Comparison of ENCODE assay signal across 8 cellular contexts in the genomic region with DNA sequence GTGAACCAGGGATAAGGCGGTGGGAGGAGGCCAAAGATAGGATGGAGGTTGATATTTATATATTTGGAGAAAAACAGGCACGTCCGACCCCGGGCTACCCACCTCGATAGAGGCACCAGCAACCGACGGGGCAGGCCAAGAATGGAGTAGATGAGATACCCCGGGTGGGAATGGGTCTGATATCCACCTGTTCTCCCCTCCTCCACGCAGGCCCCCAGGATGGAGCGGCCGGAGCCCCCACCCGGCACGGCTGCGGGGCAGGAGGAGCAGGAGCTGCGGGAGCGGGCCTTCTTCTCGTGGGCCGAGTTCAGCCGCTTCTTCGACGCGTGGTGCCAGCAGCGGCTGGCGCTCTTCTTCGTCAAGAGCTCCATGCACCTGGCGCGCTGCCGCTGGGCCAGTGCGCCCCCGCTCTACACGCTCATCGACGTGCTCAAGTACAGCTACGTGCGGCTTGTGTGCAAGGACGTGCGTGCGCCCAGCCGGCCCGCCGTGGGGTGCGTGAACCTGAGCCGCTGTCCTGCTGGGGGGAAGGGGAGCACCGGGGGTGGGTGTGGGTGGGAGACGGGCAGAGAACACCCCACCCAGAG. TPM values are rescaled to one million over a fixed set of nuclear protein-coding genes. Genes with fewer than 3 reads are reported as not detected.
A peak's percentile ranks its signal among the peaks of the same experiment; 100 is the strongest.
DNase-seq lines count a peak whose midpoint lies in the region; ATAC-seq and TF ChIP-seq lines count a peak whose summit lies in the region.

No MANE protein-coding gene starts in this region.

- CTCF ChIA-PET in activated naive CD4-positive, alpha-beta T cell treated with anti-CD3 and anti-CD28 coated beads for 36 hours (lab: Charles Lee): interaction anchor here (0.8 to 1.5 kb wide), 4 partner anchors 19 to 208 kb away, joined by 3 to 6 read pairs (median 3); no protein-coding TSS in a partner anchor

- H3K79me2 ChIP-seq in SU-DHL-6 (ENCODE audit: insufficient read depth, low read length): peaks cover 28% of the 10 kb centered on the region
- peaks cover 9% of the 10 kb centered on the region for H3K79me2 ChIP-seq in smooth muscle cell (ENCODE audit: low read depth)

- H3K36me3 ChIP-seq in SU-DHL-6 (ENCODE audit: low read length) (no peaks in the 10 kb centered on the region), smooth muscle cell (ENCODE audit: low read depth) (no peaks in the 10 kb centered on the region)

- TF ChIP-seq CTCF in SU-DHL-6 (IDR thresholded peaks at IDR 0.05; ENCODE audit: insufficient read depth, low read length, poor library complexity, severe bottlenecking) (no peak), fibroblast of villous mesenchyme (IDR thresholded peaks at IDR 0.05; ENCODE audit: insufficient read depth, low read depth, low read length) (no peak), smooth muscle cell (IDR thresholded peaks at IDR 0.05; ENCODE audit: borderline replicate concordance, insufficient read depth, poor library complexity, severe bottlenecking) (no peak)

- peak overlapping the region; percentile 95; the same call in 1 of the 2 replicates for H3K9ac ChIP-seq in SU-DHL-6 (ENCODE audit: low read length)
- peak overlapping the region; percentile 67 for H3K9ac ChIP-seq in smooth muscle cell (ENCODE audit: low read depth)

- WGBS in smooth muscle cell (ENCODE audit: low lambda C conversion rate): 95% methylated on average over 34 of the region's 45 CpGs

- H4K20me1 ChIP-seq in SU-DHL-6 (ENCODE audit: low read depth, low read length) (peaks cover 10% of the 10 kb centered on the region; the same call in 1 of the 2 replicates), smooth muscle cell (ENCODE audit: low read depth) (no peaks in the 10 kb centered on the region)

- H3K9me2 ChIP-seq in SU-DHL-6 (replicated peaks; ENCODE audit: insufficient read depth, low read length): no peaks in the 10 kb centered on the region

- H3K4me2 ChIP-seq in SU-DHL-6 (ENCODE audit: low read depth, low read length, poor library complexity, severe bottlenecking): peak overlapping the region; percentile 63
- peak overlapping the region; percentile 94 for H3K4me2 ChIP-seq in smooth muscle cell

- peak overlapping the region; percentile 90 for H3K4me3 Mint-ChIP-seq in activated naive CD4-positive, alpha-beta T cell treated with anti-CD3 and anti-CD28 coated beads for 36 hours

- H3K4me1 ChIP-seq in smooth muscle cell (ENCODE audit: low read depth): peaks cover 9% of the 10 kb centered on the region

- H3K9me3 ChIP-seq in SU-DHL-6 (ENCODE audit: insufficient read depth, low read length) (no peaks in the 10 kb centered on the region), smooth muscle cell (replicated peaks; ENCODE audit: low read depth) (no peaks in the 10 kb centered on the region)

- no peak for ATAC-seq in GM21360 (IDR thresholded peaks at IDR 0.05; ENCODE audit: unreplicated experiment)

- DNase-seq in activated naive CD4-positive, alpha-beta T cell treated with anti-CD3 and anti-CD28 coated beads for 36 hours: no peak
- DNase-seq in activated naive CD4-positive, alpha-beta T cell (lab: John Stamatoyannopoulos, UW): no peak
- DNase-seq in fibroblast of villous mesenchyme (ENCODE audit: low read depth) (no peak), smooth muscle cell (lab: John Stamatoyannopoulos, UW; ENCODE audit: unreplicated experiment) (no peak), GDM1 (lab: John Stamatoyannopoulos, UW) (no peak), NCI-H524 treated with DMSO at 0.1 percent for 48 hours (lab: John Stamatoyannopoulos, UW) (no peak)

- H3K27me3 ChIP-seq in SU-DHL-6 (ENCODE audit: low read length) (no peaks in the 10 kb centered on the region), smooth muscle cell (ENCODE audit: low read depth) (no peaks in the 10 kb centered on the region)

- intact Hi-C loops in activated naive CD4-positive, alpha-beta T cell treated with anti-CD3 and anti-CD28 coated beads for 36 hours (cut with micrococcal nuclease): loop anchor here (5.0 kb wide), 1 partner anchor 576 kb away; the partner anchor contains the start of gene IZUMO1

- peaks cover 13% of the 10 kb centered on the region for H3F3A ChIP-seq in SU-DHL-6 (ENCODE audit: insufficient read depth)
- no peaks in the 10 kb centered on the region for H3F3A ChIP-seq in smooth muscle cell (ENCODE audit: low read depth)

- no peak overlapping the region for H3K4me3 ChIP-seq in SU-DHL-6 (ENCODE audit: insufficient read depth, low read length, poor library complexity, severe bottlenecking)
- H3K4me3 ChIP-seq in fibroblast of villous mesenchyme (ENCODE audit: low read depth, low read length): peak overlapping the region; percentile 91
- no peak overlapping the region for H3K4me3 ChIP-seq in smooth muscle cell

- H3K27ac ChIP-seq in SU-DHL-6 (ENCODE audit: low read depth, low read length): no peak overlapping the region
- H3K27ac ChIP-seq in smooth muscle cell (ENCODE audit: low read depth): no peak overlapping the region

- peaks cover 17% of the 10 kb centered on the region for H3K36me3 Mint-ChIP-seq in activated naive CD4-positive, alpha-beta T cell treated with anti-CD3 and anti-CD28 coated beads for 36 hours (ENCODE audit: low read depth)

- no peak overlapping the region for H3K27ac Mint-ChIP-seq in activated naive CD4-positive, alpha-beta T cell treated with anti-CD3 and anti-CD28 coated beads for 36 hours

- peaks cover 28% of the 10 kb centered on the region for H3K4me1 Mint-ChIP-seq in activated naive CD4-positive, alpha-beta T cell treated with anti-CD3 and anti-CD28 coated beads for 36 hours (ENCODE audit: low read depth)

- no peaks in the 10 kb centered on the region for H3K9me3 Mint-ChIP-seq in activated naive CD4-positive, alpha-beta T cell treated with anti-CD3 and anti-CD28 coated beads for 36 hours

- H3K27me3 Mint-ChIP-seq in activated naive CD4-positive, alpha-beta T cell treated with anti-CD3 and anti-CD28 coated beads for 36 hours (ENCODE audit: low read depth): no peaks in the 10 kb centered on the region

- H2AFZ ChIP-seq in SU-DHL-6 (ENCODE audit: low read depth, low read length, severe bottlenecking): no peak overlapping the region
- H2AFZ ChIP-seq in smooth muscle cell (ENCODE audit: low read depth): no peak overlapping the region

RNA-seq across cellular contexts. Expression of gene ZSWIM9, which starts 1.2 kb away (rescaled TPM):
- total RNA-seq in activated naive CD4-positive, alpha-beta T cell treated with anti-CD3 and anti-CD28 coated beads for 36 hours: 1 to 10 TPM; 6.1 to 6.7 TPM
- total RNA-seq in fibroblast of villous mesenchyme (2.2 and 2.9 TPM in 2 replicates), smooth muscle cell (0.18 and 1.3 TPM in 2 replicates)
- 1.3 and 1.6 TPM in 2 replicates for polyA plus RNA-seq in smooth muscle cell

RNA-seq across cellular contexts. Expression of gene LIG1, which starts 1.5 kb away (rescaled TPM):
- 100 to 1,000 TPM; 187 to 195 TPM for total RNA-seq in activated naive CD4-positive, alpha-beta T cell treated with anti-CD3 and anti-CD28 coated beads for 36 hours
- total RNA-seq in fibroblast of villous mesenchyme (10.4 and 21.3 TPM in 2 replicates), smooth muscle cell (9.8 and 16.5 TPM in 2 replicates)
- 26.1 and 38.5 TPM in 2 replicates for polyA plus RNA-seq in smooth muscle cell
